Comparison of ENCODE assay signal across 21 cellular contexts in genomic region chr9:106075568-106075967, GRCh38.
"Had no signal": no experiment of that assay in that cellular context is flagged by ENCODE, and none has a peak within 500 bp of the region (broad histone marks: within the 10 kb centered on the region; RNA-seq: fewer than 3 reads in every experiment).

No MANE protein-coding gene starts in this region.

- H3K27ac Mint-ChIP-seq: activated B cell treated with CpG ODN at 0.5 μM for 24 hours; activated CD4-positive, alpha-beta T cell treated with anti-CD3 and anti-CD28 coated beads for 36 hours; activated naive CD4-positive, alpha-beta T cell treated with anti-CD3 and anti-CD28 coated beads, Interleukin-2, amount 10 ng/mL, durations not matched to agents 7 days and 5 days; effector memory CD8-positive, alpha-beta T cell; naive thymus-derived CD4-positive, alpha-beta T cell; neural progenitor cell; T-helper 1 cell treated with Interleukin-12 subunit alpha and Interleukin-12 subunit beta and Interleukin-4 antibody, amounts not matched to agents 30 μg/mL and 1 μg/mL, for 36 hours had no signal

- ATAC-seq: activated CD4-positive, alpha-beta T cell treated with anti-CD3 and anti-CD28 coated beads for 36 hours; effector memory CD8-positive, alpha-beta T cell; left lobe of liver; lower lobe of right lung; naive thymus-derived CD4-positive, alpha-beta T cell; stimulated activated naive CD8-positive, alpha-beta T cell treated with anti-CD3 and anti-CD28 coated beads, Interleukin-15, Interleukin-2, amounts not matched to agents 100 U/mL and 50 U/mL, for 24 hours; upper lobe of right lung had no signal

- H3K4me1 Mint-ChIP-seq: activated B cell treated with CpG ODN at 0.5 μM for 24 hours; activated CD4-positive, alpha-beta T cell treated with anti-CD3 and anti-CD28 coated beads for 36 hours; activated naive CD4-positive, alpha-beta T cell treated with anti-CD3 and anti-CD28 coated beads, Interleukin-2, amount 10 ng/mL, durations not matched to agents 7 days and 5 days; naive thymus-derived CD4-positive, alpha-beta T cell had no signal

- H3K27me3 Mint-ChIP-seq: activated B cell treated with CpG ODN at 0.5 μM for 24 hours; activated CD4-positive, alpha-beta T cell treated with anti-CD3 and anti-CD28 coated beads for 36 hours; activated naive CD4-positive, alpha-beta T cell treated with anti-CD3 and anti-CD28 coated beads, Interleukin-2, amount 10 ng/mL, durations not matched to agents 7 days and 5 days; effector memory CD8-positive, alpha-beta T cell; naive thymus-derived CD4-positive, alpha-beta T cell had no signal

- H3K4me3 ChIP-seq: esophagus squamous epithelium, lower lobe of right lung, neural progenitor cell, thyroid gland, upper lobe of right lung had no signal

- H3K9me3 Mint-ChIP-seq: activated B cell treated with CpG ODN at 0.5 μM for 24 hours; activated naive CD4-positive, alpha-beta T cell treated with anti-CD3 and anti-CD28 coated beads, Interleukin-2, amount 10 ng/mL, durations not matched to agents 7 days and 5 days; neural progenitor cell; T-helper 1 cell treated with Interleukin-12 subunit alpha and Interleukin-12 subunit beta and Interleukin-4 antibody, amounts not matched to agents 30 μg/mL and 1 μg/mL, for 36 hours had no signal

- H3K27ac ChIP-seq: esophagus squamous epithelium, lower lobe of right lung, neural progenitor cell, thyroid gland, upper lobe of right lung had no signal

- H3K4me3 Mint-ChIP-seq: activated B cell treated with CpG ODN at 0.5 μM for 24 hours; activated CD4-positive, alpha-beta T cell treated with anti-CD3 and anti-CD28 coated beads for 36 hours; activated naive CD4-positive, alpha-beta T cell treated with anti-CD3 and anti-CD28 coated beads, Interleukin-2, amount 10 ng/mL, durations not matched to agents 7 days and 5 days; effector memory CD8-positive, alpha-beta T cell; naive thymus-derived CD4-positive, alpha-beta T cell; neural progenitor cell; T-helper 1 cell treated with Interleukin-12 subunit alpha and Interleukin-12 subunit beta and Interleukin-4 antibody, amounts not matched to agents 30 μg/mL and 1 μg/mL, for 36 hours had no signal

- H3K4me2 ChIP-seq: neural progenitor cell had no signal

- H3K36me3 Mint-ChIP-seq: activated naive CD4-positive, alpha-beta T cell treated with anti-CD3 and anti-CD28 coated beads, Interleukin-2, amount 10 ng/mL, durations not matched to agents 7 days and 5 days; naive thymus-derived CD4-positive, alpha-beta T cell; neural progenitor cell had no signal

- H3K9ac ChIP-seq: neural progenitor cell had no signal

- H3K4me1 ChIP-seq: esophagus squamous epithelium, lower lobe of right lung, thyroid gland, upper lobe of right lung had no signal

- H3K9me3 ChIP-seq: esophagus squamous epithelium, lower lobe of right lung, thyroid gland, upper lobe of right lung had no signal

- DNase-seq: activated B cell treated with CpG ODN at 0.5 μM for 24 hours; activated CD4-positive, alpha-beta T cell treated with anti-CD3 and anti-CD28 coated beads for 36 hours; activated CD4-positive, alpha-beta T cell treated with anti-CD3 and anti-CD28 coated beads, Interleukin-2, amount 50 U/mL, for 4 hours; activated effector memory CD4-positive, alpha-beta T cell treated with anti-CD3 and anti-CD28 coated beads, Interleukin-2, amount 50 U/mL, for 16 hours; activated naive CD4-positive, alpha-beta T cell treated with anti-CD3 and anti-CD28 coated beads, Interleukin-2, amount 10 ng/mL, durations not matched to agents 7 days and 5 days; activated T-cell treated with anti-CD3 and anti-CD28 coated beads, Interleukin-2, amount 50 U/mL, for 48 hours; amygdala; effector memory CD8-positive, alpha-beta T cell; esophagus squamous epithelium; lower lobe of right lung; naive thymus-derived CD4-positive, alpha-beta T cell; posterior cingulate gyrus; stimulated activated CD4-positive, alpha-beta T cell treated with anti-CD3 and anti-CD28 coated beads, Interleukin-12 subunit alpha, Interleukin-12 subunit beta, amount 100 ng/mL, for 4 hours; stimulated activated CD4-positive, alpha-beta T cell treated with anti-CD3 and anti-CD28 coated beads, Interleukin-4, amount 100 ng/mL, for 4 hours; stimulated activated naive CD8-positive, alpha-beta T cell treated with anti-CD3 and anti-CD28 coated beads, Interleukin-15, Interleukin-2, amounts not matched to agents 100 U/mL and 50 U/mL, for 24 hours; thyroid gland; upper lobe of right lung had no signal

- H2AFZ ChIP-seq: neural progenitor cell had no signal

- H3K36me3 ChIP-seq: esophagus squamous epithelium, lower lobe of right lung, neural progenitor cell, thyroid gland, upper lobe of right lung had no signal

- H3K27me3 ChIP-seq: esophagus squamous epithelium, foreskin keratinocyte, neural progenitor cell, thyroid gland, upper lobe of right lung had no signal
